7 cellular contexts compared by ENCODE assay signal in the genomic region with DNA sequence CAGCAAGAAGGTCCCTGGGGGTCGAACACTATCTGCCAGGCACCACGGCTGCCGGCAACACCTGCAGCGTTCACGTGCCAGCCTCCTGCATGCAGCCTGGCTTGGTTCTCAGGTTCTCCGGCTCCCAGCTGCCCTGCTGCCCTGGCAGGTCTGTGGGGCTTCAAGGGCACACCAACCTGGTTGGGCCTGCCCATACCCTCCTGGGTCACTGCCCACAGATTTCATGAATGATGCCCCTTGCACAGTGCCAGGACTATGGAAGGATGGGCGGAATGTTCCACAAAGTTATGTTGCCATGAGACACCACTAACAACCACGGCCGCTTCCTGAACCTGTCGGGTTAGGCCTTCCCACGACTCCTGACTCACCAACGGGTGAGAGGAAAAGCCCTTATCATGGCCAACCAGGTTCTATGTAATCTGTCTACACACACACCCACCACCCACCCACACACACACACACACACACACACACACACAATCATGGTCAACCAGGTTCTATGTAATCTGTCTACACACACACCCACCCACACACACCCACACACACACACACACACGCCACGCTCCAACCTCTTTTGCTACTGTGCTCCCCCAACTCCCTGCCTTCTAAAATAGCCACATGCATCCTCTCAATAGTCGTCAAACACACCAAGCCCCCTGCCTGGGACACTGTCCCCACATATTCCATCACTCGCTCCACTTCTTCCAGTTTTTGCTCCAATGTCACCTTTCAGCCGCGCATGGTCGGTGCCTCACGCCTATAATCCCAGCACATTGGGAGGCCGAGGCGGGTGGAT. TPM values are rescaled to one million over a fixed set of nuclear protein-coding genes. Genes with fewer than 3 reads are reported as not detected.
DNase-seq lines count a peak whose midpoint lies in the region; ATAC-seq and TF ChIP-seq lines count a peak whose summit lies in the region.

No MANE protein-coding gene starts in this region.

- ATAC-seq in HG03378 (IDR thresholded peaks at IDR 0.05; ENCODE audit: unreplicated experiment) (no peak), HG02642 (IDR thresholded peaks at IDR 0.05; ENCODE audit: poor library complexity, unreplicated experiment) (no peak)

- no peak for TF ChIP-seq CTCF in left ventricle myocardium inferior (IDR thresholded peaks at IDR 0.05; ENCODE audit: borderline replicate concordance)
- TF ChIP-seq CTCF in GM20000 (IDR thresholded peaks at IDR 0.05; ENCODE audit: extremely low read depth, missing control alignments) = no peak

- H3K9me3 ChIP-seq in left ventricle myocardium inferior (replicated peaks) = no peaks in the 10 kb centered on the region

- peaks cover 9% of the 10 kb centered on the region for H3K36me3 ChIP-seq in left ventricle myocardium inferior

- DNase-seq in LHCN-M2 (ENCODE audit: low read depth) (peak; percentile 98), left ventricle myocardium inferior (peak; percentile 61), GM20000 (ENCODE audit: low spot score) (no peak)
- peak; percentile 21 to 41 for DNase-seq in activated CD4-positive, alpha-beta T cell treated with anti-CD3 and anti-CD28 coated beads, Interleukin-2, amount 50 U/mL, for 48 hours
- DNase-seq in stimulated activated CD4-positive, alpha-beta T cell treated with anti-CD3 and anti-CD28 coated beads, TNF-alpha, amount 100 ng/mL, for 4 hours (ENCODE audit: low read depth in 3 of 3) = peak in 2 of 3 experiments; percentile 12 to 15

- peaks cover 100% of the 10 kb centered on the region for H3K4me1 ChIP-seq in left ventricle myocardium inferior

- peak overlapping the region; percentile 90 for H3K27ac ChIP-seq in left ventricle myocardium inferior (replicated peaks)

- H3K27me3 ChIP-seq in left ventricle myocardium inferior (ENCODE audit: low read depth) = no peaks in the 10 kb centered on the region

- peak overlapping the region; percentile 6 for H3K4me3 ChIP-seq in left ventricle myocardium inferior

- intact Hi-C loops in left ventricle myocardium inferior (cut with micrococcal nuclease) = no loop called here

RNA-seq across cellular contexts. Expression of a gene that starts 32.2 kb away (rescaled TPM):
- total RNA-seq in LHCN-M2 (2014; rRNA removed) (106 and 143 TPM in 2 replicates), left ventricle myocardium inferior (257 TPM)
- polyA plus RNA-seq in LHCN-M2 (2012) = 136 TPM
